ENCODE assay signal across 8 cellular contexts in genomic region chr7:106285051-106285800, GRCh38. TPM values are rescaled to one million over a fixed set of nuclear protein-coding genes. Genes with fewer than 3 reads are reported as not detected.
DNase-seq lines count a peak whose midpoint lies in the region; ATAC-seq and TF ChIP-seq lines count a peak whose summit lies in the region.

No MANE protein-coding gene starts in this region.

- H3K9me3 Mint-ChIP-seq in GM23338: no peaks in the 10 kb centered on the region
- H3K9me3 Mint-ChIP-seq in activated T-helper 17 cell treated with anti-CD3 and anti-CD28 coated beads, Interleukin-2, amount 50 U/mL, for 72 hours: no peaks in the 10 kb centered on the region
- H3K9me3 Mint-ChIP-seq in naive thymus-derived CD8-positive, alpha-beta T cell: no peaks in the 10 kb centered on the region
- no peaks in the 10 kb centered on the region for H3K9me3 Mint-ChIP-seq in stimulated activated naive B cell treated with anti-CD40 and anti-IgM and Interleukin-4, amounts not matched to agents 10 μg/mL and 1 μg/mL and 100 μg/mL, for 72 hours

- no peaks in the 10 kb centered on the region for H3K9me2 ChIP-seq in GM23338 (ENCODE audit: insufficient read depth)

- H2AFZ ChIP-seq in GM23338: peak overlapping the region; percentile 94

- TF ChIP-seq CTCF in GM23338 (conservative IDR thresholded peaks at IDR 0.05; ENCODE audit: low read depth in 2 of 2): no peak
- no peak for TF ChIP-seq CTCF in fibroblast of mammary gland (conservative IDR thresholded peaks at IDR 0.05; ENCODE audit: control insufficient read depth, insufficient read depth, low read depth, low read length)

- peak overlapping the region; percentile 78 for H3K4me2 ChIP-seq in GM23338

- peak overlapping the region; percentile 100 for H3K27ac ChIP-seq in GM23338 (ENCODE audit: low read depth)

- peaks cover 21% of the 10 kb centered on the region for H3K4me1 Mint-ChIP-seq in GM23338
- H3K4me1 Mint-ChIP-seq in activated T-helper 17 cell treated with anti-CD3 and anti-CD28 coated beads, Interleukin-2, amount 50 U/mL, for 72 hours: peaks cover 15% of the 10 kb centered on the region
- H3K4me1 Mint-ChIP-seq in naive thymus-derived CD8-positive, alpha-beta T cell: peaks cover 8 to 42% (median 28%) of the 10 kb centered on the region in 4 donors
- H3K4me1 Mint-ChIP-seq in stimulated activated naive B cell treated with anti-CD40 and anti-IgM and Interleukin-4, amounts not matched to agents 10 μg/mL and 1 μg/mL and 100 μg/mL, for 72 hours: peaks cover 21 to 47% of the 10 kb centered on the region in 2 donors

- H3K4me1 ChIP-seq in GM23338 (ENCODE audit: insufficient read depth): peaks cover 24% of the 10 kb centered on the region

- H3K36me3 ChIP-seq in GM23338 (ENCODE audit: insufficient read depth): no peaks in the 10 kb centered on the region

- no peaks in the 10 kb centered on the region for H3K36me3 Mint-ChIP-seq in GM23338 (ENCODE audit: low read depth)
- H3K36me3 Mint-ChIP-seq in activated T-helper 17 cell treated with anti-CD3 and anti-CD28 coated beads, Interleukin-2, amount 50 U/mL, for 72 hours (ENCODE audit: low read depth): peaks cover 52% of the 10 kb centered on the region
- H3K36me3 Mint-ChIP-seq in naive thymus-derived CD8-positive, alpha-beta T cell: no peaks in the 10 kb centered on the region
- H3K36me3 Mint-ChIP-seq in stimulated activated naive B cell treated with anti-CD40 and anti-IgM and Interleukin-4, amounts not matched to agents 10 μg/mL and 1 μg/mL and 100 μg/mL, for 72 hours: peaks cover 0 to 9% of the 10 kb centered on the region in 2 donors

- H4K20me1 ChIP-seq in GM23338 (replicated peaks; ENCODE audit: insufficient read depth): peaks cover 29% of the 10 kb centered on the region

- peaks cover 5% of the 10 kb centered on the region for H3K27me3 Mint-ChIP-seq in GM23338 (ENCODE audit: insufficient read depth, low read depth, poor library complexity)
- no peaks in the 10 kb centered on the region for H3K27me3 Mint-ChIP-seq in activated T-helper 17 cell treated with anti-CD3 and anti-CD28 coated beads, Interleukin-2, amount 50 U/mL, for 72 hours
- H3K27me3 Mint-ChIP-seq in naive thymus-derived CD8-positive, alpha-beta T cell: no peaks in the 10 kb centered on the region
- peaks cover 0 to under 1% of the 10 kb centered on the region in 2 donors for H3K27me3 Mint-ChIP-seq in stimulated activated naive B cell treated with anti-CD40 and anti-IgM and Interleukin-4, amounts not matched to agents 10 μg/mL and 1 μg/mL and 100 μg/mL, for 72 hours

- POLR2A ChIA-PET in naive thymus-derived CD8-positive, alpha-beta T cell (lab: Charles Lee): interaction anchor here (1.0 to 2.4 kb wide), 6 partner anchors 172 to 1605 kb away, joined by 4 to 22 read pairs (median 6); partner anchors contain the start of genes DLD, HBP1, KMT2E and SYPL1

- peaks cover 4% of the 10 kb centered on the region for H3F3A ChIP-seq in GM23338 (replicated peaks; ENCODE audit: low read depth)

- peak; percentile 100 for DNase-seq in Daoy (ENCODE audit: low read depth)
- DNase-seq in GM23338 (ENCODE audit: low spot score): peak; percentile 98
- peak; percentile 92 for DNase-seq in Kasumi-1 (lab: John Stamatoyannopoulos, UW)
- peak; percentile 98 for DNase-seq in RKO (ENCODE audit: low spot score)
- peak; percentile 98 for DNase-seq in fibroblast of mammary gland (ENCODE audit: low read depth)
- DNase-seq in naive thymus-derived CD8-positive, alpha-beta T cell: peak; percentile 89 to 99 (median 96)
- peak; percentile 98 for DNase-seq in stimulated activated naive B cell treated with anti-CD40 and anti-IgM and Interleukin-4, amounts not matched to agents 10 μg/mL and 1 μg/mL and 100 μg/mL, for 72 hours

- H3K79me2 ChIP-seq in GM23338 (replicated peaks; ENCODE audit: insufficient read depth): peaks cover 38% of the 10 kb centered on the region

- H3K27ac Mint-ChIP-seq in GM23338: peak overlapping the region; percentile 97
- peak overlapping the region; percentile 95 for H3K27ac Mint-ChIP-seq in activated T-helper 17 cell treated with anti-CD3 and anti-CD28 coated beads, Interleukin-2, amount 50 U/mL, for 72 hours
- H3K27ac Mint-ChIP-seq in naive thymus-derived CD8-positive, alpha-beta T cell: peak overlapping the region; percentile 78 to 99 (median 98)
- H3K27ac Mint-ChIP-seq in stimulated activated naive B cell treated with anti-CD40 and anti-IgM and Interleukin-4, amounts not matched to agents 10 μg/mL and 1 μg/mL and 100 μg/mL, for 72 hours: peak overlapping the region; percentile 100

- H3K4me3 ChIP-seq in GM23338 (peak overlapping the region; percentile 79), fibroblast of mammary gland (ENCODE audit: control insufficient read depth, low read depth, low read length) (peak overlapping the region; percentile 77)

- H3K4me3 Mint-ChIP-seq in GM23338: peak overlapping the region; percentile 90
- peak overlapping the region; percentile 80 for H3K4me3 Mint-ChIP-seq in activated T-helper 17 cell treated with anti-CD3 and anti-CD28 coated beads, Interleukin-2, amount 50 U/mL, for 72 hours
- peak overlapping the region; percentile 89 to 98 (median 96) for H3K4me3 Mint-ChIP-seq in naive thymus-derived CD8-positive, alpha-beta T cell
- H3K4me3 Mint-ChIP-seq in stimulated activated naive B cell treated with anti-CD40 and anti-IgM and Interleukin-4, amounts not matched to agents 10 μg/mL and 1 μg/mL and 100 μg/mL, for 72 hours: peak overlapping the region; percentile 92 to 99

- no peaks in the 10 kb centered on the region for H3K27me3 ChIP-seq in GM23338 (ENCODE audit: insufficient read depth)

- peak; percentile 88 for ATAC-seq in GM23338
- ATAC-seq in activated T-helper 17 cell treated with anti-CD3 and anti-CD28 coated beads, Interleukin-2, amount 50 U/mL, for 72 hours (replicated peaks): peak; percentile 84
- peak; percentile 85 to 88 for ATAC-seq in naive thymus-derived CD8-positive, alpha-beta T cell
- peak; percentile 83 to 90 for ATAC-seq in stimulated activated naive B cell treated with anti-CD40 and anti-IgM and Interleukin-4, amounts not matched to agents 10 μg/mL and 1 μg/mL and 100 μg/mL, for 72 hours (replicated peaks)

RNA-seq across cellular contexts. Expression of gene NAMPT, which starts 0.4 kb away (rescaled TPM):
- 164 and 169 TPM in 2 replicates for total RNA-seq in Daoy (2014; rRNA removed; shearing (Covaris generic))
- 73.9 and 98.1 TPM in 2 replicates for total RNA-seq in GM23338 (2014; rRNA removed; shearing (Covaris generic))
- polyA plus RNA-seq in GM23338 (2016; fragmentation: Nextera tagmentation; extraction: Ambion mirVana): 34.3 and 37.9 TPM in 2 replicates
- 100 to 1,000 TPM; 296 to 469 TPM for total RNA-seq in activated T-helper 17 cell treated with anti-CD3 and anti-CD28 coated beads, Interleukin-2, amount 50 U/mL, for 72 hours
- total RNA-seq in naive thymus-derived CD8-positive, alpha-beta T cell: 10 to 100 TPM; 28.4 to 29.5 TPM
- polyA plus RNA-seq in naive thymus-derived CD8-positive, alpha-beta T cell: 10 to 100 TPM; 14.4 to 15.4 (median 15.3) TPM

Comparison
In these comparisons a context has a peak if more than half of its experiments do, and no peak if none do; other contexts are left out.
1. Peak in every context shown above with its lines: DNase-seq, ATAC-seq, H3K4me3 ChIP-seq and H3K27ac ChIP-seq.